In genomic region chr9:134641989-134642384, GRCh38 we compare ENCODE assay signal across 3 cellular contexts.
TF ChIP-seq lines count a peak whose summit lies in the region.

No MANE protein-coding gene starts in this region.

TF ChIP-seq in liver, 16 proteins besides CTCF, POLR2A, EP300 and RAD21:
- TF ChIP-seq YY1 (IDR thresholded peaks at IDR 0.05) (no peak), MAX (IDR thresholded peaks at IDR 0.05) (no peak), EGR1 (IDR thresholded peaks at IDR 0.05; ENCODE audit: low read depth in 2 of 2) (no peak), SP1 (IDR thresholded peaks at IDR 0.05) (no peak), JUND (IDR thresholded peaks at IDR 0.05) (no peak), GABPA (IDR thresholded peaks at IDR 0.05 in 1 of 2, conservative IDR thresholded peaks at IDR 0.05 in 1 of 2) (no peak), HNF4G (IDR thresholded peaks at IDR 0.05) (no peak), HNF4A (conservative IDR thresholded peaks at IDR 0.05) (no peak), RXRA (IDR thresholded peaks at IDR 0.05) (no peak), FOXA2 (IDR thresholded peaks at IDR 0.05) (no peak)
- TF ChIP-seq, protein P1, sequence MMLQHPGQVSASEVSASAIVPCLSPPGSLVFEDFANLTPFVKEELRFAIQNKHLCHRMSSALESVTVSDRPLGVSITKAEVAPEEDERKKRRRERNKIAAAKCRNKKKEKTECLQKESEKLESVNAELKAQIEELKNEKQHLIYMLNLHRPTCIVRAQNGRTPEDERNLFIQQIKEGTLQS (IDR thresholded peaks at IDR 0.05): no peak
- TF ChIP-seq, protein P2, sequence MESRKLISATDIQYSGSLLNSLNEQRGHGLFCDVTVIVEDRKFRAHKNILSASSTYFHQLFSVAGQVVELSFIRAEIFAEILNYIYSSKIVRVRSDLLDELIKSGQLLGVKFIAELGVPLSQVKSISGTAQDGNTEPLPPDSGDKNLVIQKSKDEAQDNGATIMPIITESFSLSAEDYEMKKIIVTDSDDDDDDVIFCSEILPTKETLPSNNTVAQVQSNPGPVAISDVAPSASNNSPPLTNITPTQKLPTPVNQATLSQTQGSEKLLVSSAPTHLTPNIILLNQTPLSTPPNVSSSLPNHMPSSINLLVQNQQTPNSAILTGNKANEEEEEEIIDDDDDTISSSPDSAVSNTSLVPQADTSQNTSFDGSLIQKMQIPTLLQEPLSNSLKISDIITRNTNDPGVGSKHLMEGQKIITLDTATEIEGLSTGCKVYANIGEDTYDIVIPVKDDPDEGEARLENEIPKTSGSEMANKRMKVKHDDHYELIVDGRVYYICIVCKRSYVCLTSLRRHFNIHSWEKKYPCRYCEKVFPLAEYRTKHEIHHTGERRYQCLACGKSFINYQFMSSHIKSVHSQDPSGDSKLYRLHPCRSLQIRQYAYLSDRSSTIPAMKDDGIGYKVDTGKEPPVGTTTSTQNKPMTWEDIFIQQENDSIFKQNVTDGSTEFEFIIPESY (IDR thresholded peaks at IDR 0.05): no peak

TF ChIP-seq in HepG2, 621 proteins besides CTCF, POLR2A, EP300 and RAD21:
- TF ChIP-seq TCF7L2 (IDR thresholded peaks at IDR 0.05; ENCODE audit: low read depth, low read length) (no peak), SUZ12 (IDR thresholded peaks at IDR 0.05; ENCODE audit: low read depth, low read length) (no peak), TGIF2 (CRISPR knock-in tag; IDR thresholded peaks at IDR 0.05) (no peak), NFKB2 (CRISPR knock-in tag; IDR thresholded peaks at IDR 0.05; ENCODE audit: borderline replicate concordance) (no peak), ZFP82 (CRISPR knock-in tag; IDR thresholded peaks at IDR 0.05; ENCODE audit: borderline replicate concordance) (no peak), NFYC (CRISPR knock-in tag; IDR thresholded peaks at IDR 0.05) (no peak), KLF6 (CRISPR knock-in tag; IDR thresholded peaks at IDR 0.05) (no peak), PBX3 (CRISPR knock-in tag; IDR thresholded peaks at IDR 0.05; ENCODE audit: borderline replicate concordance) (no peak), ZNF724P (CRISPR knock-in tag; IDR thresholded peaks at IDR 0.05; ENCODE audit: borderline replicate concordance) (no peak), HDAC1 (CRISPR knock-in tag; IDR thresholded peaks at IDR 0.05) (no peak)
- TF ChIP-seq, protein P3, sequence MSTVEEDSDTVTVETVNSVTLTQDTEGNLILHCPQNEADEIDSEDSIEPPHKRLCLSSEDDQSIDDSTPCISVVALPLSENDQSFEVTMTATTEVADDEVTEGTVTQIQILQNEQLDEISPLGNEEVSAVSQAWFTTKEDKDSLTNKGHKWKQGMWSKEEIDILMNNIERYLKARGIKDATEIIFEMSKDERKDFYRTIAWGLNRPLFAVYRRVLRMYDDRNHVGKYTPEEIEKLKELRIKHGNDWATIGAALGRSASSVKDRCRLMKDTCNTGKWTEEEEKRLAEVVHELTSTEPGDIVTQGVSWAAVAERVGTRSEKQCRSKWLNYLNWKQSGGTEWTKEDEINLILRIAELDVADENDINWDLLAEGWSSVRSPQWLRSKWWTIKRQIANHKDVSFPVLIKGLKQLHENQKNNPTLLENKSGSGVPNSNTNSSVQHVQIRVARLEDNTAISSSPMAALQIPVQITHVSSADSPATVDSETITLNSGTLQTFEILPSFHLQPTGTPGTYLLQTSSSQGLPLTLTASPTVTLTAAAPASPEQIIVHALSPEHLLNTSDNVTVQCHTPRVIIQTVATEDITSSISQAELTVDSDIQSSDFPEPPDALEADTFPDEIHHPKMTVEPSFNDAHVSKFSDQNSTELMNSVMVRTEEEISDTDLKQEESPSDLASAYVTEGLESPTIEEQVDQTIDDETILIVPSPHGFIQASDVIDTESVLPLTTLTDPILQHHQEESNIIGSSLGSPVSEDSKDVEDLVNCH (CRISPR knock-in tag; IDR thresholded peaks at IDR 0.05): no peak

TF ChIP-seq in endothelial cell of umbilical vein, 7 proteins besides CTCF, POLR2A, EP300 and RAD21:
- TF ChIP-seq MYC (IDR thresholded peaks at IDR 0.05; ENCODE audit: low read depth, low read length) (no peak), POLR2AphosphoS5 (IDR thresholded peaks at IDR 0.05; ENCODE audit: insufficient read depth, low read depth, low read length) (no peak), GATA2 (IDR thresholded peaks at IDR 0.05; ENCODE audit: insufficient read depth, insufficient read length, low read depth, low read length) (no peak), FOS (IDR thresholded peaks at IDR 0.05; ENCODE audit: borderline replicate concordance, insufficient read depth, low read length) (no peak), MAX (IDR thresholded peaks at IDR 0.05; ENCODE audit: insufficient read depth, insufficient read length) (no peak), EZH2 (IDR thresholded peaks at IDR 0.05; ENCODE audit: borderline replicate concordance, low read depth, low read length, severe bottlenecking) (no peak), JUN (IDR thresholded peaks at IDR 0.05; ENCODE audit: borderline replicate concordance, insufficient read depth, insufficient read length, low read depth) (no peak)
